In genomic region chr9:113219186-113219936, GRCh38 we compare ENCODE assay signal across 8 cellular contexts. TPM values are rescaled to one million over a fixed set of nuclear protein-coding genes. Genes with fewer than 3 reads are reported as not detected.
DNase-seq lines count a peak whose midpoint lies in the region; ATAC-seq and TF ChIP-seq lines count a peak whose summit lies in the region.

No MANE protein-coding gene starts in this region.

- WGBS in spleen, 5 donors, result 25 to 43% (median 32%) methylated on average over 3 of the region's 3 CpGs
- 46 to 66% methylated on average over 3 of the region's 3 CpGs for WGBS in testis, 2 donors

- H2AFZ ChIP-seq in KMS-11 (ENCODE audit: low read depth), result no peak overlapping the region

- no peaks in the 10 kb centered on the region for H3K27me3 ChIP-seq in KMS-11 (ENCODE audit: insufficient read depth, low read depth)
- no peaks in the 10 kb centered on the region for H3K27me3 ChIP-seq in spleen (replicated peaks in 1 of 7)
- no peaks in the 10 kb centered on the region for H3K27me3 ChIP-seq in testis

- TF ChIP-seq CTCF in GM12864 (IDR thresholded peaks at IDR 0.05; ENCODE audit: low read depth, low read length, missing control alignments), result no peak
- no peak for TF ChIP-seq CTCF in KMS-11 (conservative IDR thresholded peaks at IDR 0.05; ENCODE audit: low read depth, low read length)
- no peak for TF ChIP-seq CTCF in coronary artery (IDR thresholded peaks at IDR 0.05)
- TF ChIP-seq CTCF in spleen (IDR thresholded peaks at IDR 0.05 in 8 of 11, conservative IDR thresholded peaks at IDR 0.05 in 3 of 11), result no peak
- no peak for TF ChIP-seq CTCF in testis (IDR thresholded peaks at IDR 0.05)

- H3K4me1 ChIP-seq in KMS-11 (ENCODE audit: low read depth, poor library complexity, severe bottlenecking), result peaks cover 34% of the 10 kb centered on the region
- H3K4me1 ChIP-seq in spleen, result peaks cover 20 to 93% (median 64%) of the 10 kb centered on the region in 6 donors
- peaks cover 12% of the 10 kb centered on the region for H3K4me1 ChIP-seq in testis

- no peaks in the 10 kb centered on the region for H3K36me3 ChIP-seq in KMS-11 (ENCODE audit: insufficient read depth)
- H3K36me3 ChIP-seq in spleen, result peaks cover 0 to 14% (median 0%) of the 10 kb centered on the region in 6 donors
- no peaks in the 10 kb centered on the region for H3K36me3 ChIP-seq in testis (ENCODE audit: low read depth, missing control alignments)

- TF ChIP-seq POLR2A in spleen (IDR thresholded peaks at IDR 0.05), result no peak
- no peak for TF ChIP-seq POLR2A in testis (IDR thresholded peaks at IDR 0.05)

- intact Hi-C loops in spleen (cut with DNase I; ENCODE audit: low total_unique reads), result no loop called here
- intact Hi-C loops in testis (cut with DNase I; ENCODE audit: low total_unique reads), result no loop called here

- H3K4me2 ChIP-seq in KMS-11, result peak overlapping the region; percentile 87

- H3K4me3 ChIP-seq in GM12864 (ENCODE audit: low read depth, low read length) (peak overlapping the region; percentile 49), KMS-11 (IDR thresholded peaks at IDR 0.05; ENCODE audit: insufficient read depth, low read depth, low read length) (no peak overlapping the region), coronary artery (peak overlapping the region; percentile 86), spleen (peak overlapping the region in 7 of 8 donors; percentile 63 to 94 (median 84)), testis (no peak overlapping the region)

- ATAC-seq in GM21529 (IDR thresholded peaks at IDR 0.05; ENCODE audit: unreplicated experiment) (peak; percentile 43), GM19023 (IDR thresholded peaks at IDR 0.05; ENCODE audit: unreplicated experiment) (no peak)

- DNase-seq in GM12864 (ENCODE audit: low read depth) (peak; percentile 48), coronary artery (ENCODE audit: low spot score) (no peak), spleen (no peak), testis (no peak), NCI-H1436 treated with DMSO at 0.1 percent for 48 hours (lab: John Stamatoyannopoulos, UW) (no peak)

- H3K27ac ChIP-seq in KMS-11, result peak overlapping the region; percentile 15; the same call in 1 of the 2 replicates
- H3K27ac ChIP-seq in coronary artery, result peak overlapping the region in 1 of 2 donors; percentile 59
- peak overlapping the region; percentile 55 to 95 (median 89) for H3K27ac ChIP-seq in spleen
- H3K27ac ChIP-seq in testis, result no peak overlapping the region

- no peaks in the 10 kb centered on the region for H3K9me3 ChIP-seq in spleen
- no peaks in the 10 kb centered on the region for H3K9me3 ChIP-seq in testis

- no peak overlapping the region for H3K9ac ChIP-seq in KMS-11

- H4K20me1 ChIP-seq in KMS-11 (ENCODE audit: insufficient read depth), result no peaks in the 10 kb centered on the region

- peaks cover 40% of the 10 kb centered on the region for H3K79me2 ChIP-seq in KMS-11 (ENCODE audit: insufficient read depth, low read depth)

RNA-seq across cellular contexts. Expression of gene FKBP15, which starts 1.7 kb away (rescaled TPM):
- total RNA-seq in spleen (10 to 100 TPM; 50.7 to 68.0 (median 60.0) TPM), testis (10 to 100 TPM; 23.1 to 23.5 TPM)
- polyA plus RNA-seq in spleen (10 to 100 TPM; 11.5 to 18.4 (median 12.4) TPM), testis (ENCODE audit: insufficient read depth, low read depth, low replicate concordance) (14.7 TPM)

RNA-seq across cellular contexts. Expression of gene SLC31A1, which starts 2.0 kb away (rescaled TPM):
- total RNA-seq in spleen (10 to 100 TPM; 17.7 to 22.7 (median 19.2) TPM), testis (10 to 100 TPM; 12.3 to 21.9 TPM)
- polyA plus RNA-seq in spleen (1 to 10 TPM; 3.0 to 5.5 (median 3.3) TPM), testis (ENCODE audit: insufficient read depth, low read depth, low replicate concordance) (15.3 TPM)

RNA-seq across cellular contexts. Expression of gene CDC26, which starts 56.0 kb away (rescaled TPM):
- total RNA-seq in spleen (10 to 100 TPM; 20.6 to 31.3 (median 27.1) TPM), testis (10 to 100 TPM; 17.9 to 19.8 TPM)
- polyA plus RNA-seq in spleen (10 to 100 TPM; 41.5 to 42.9 (median 41.8) TPM), testis (ENCODE audit: insufficient read depth, low read depth, low replicate concordance) (27.5 TPM)

RNA-seq across cellular contexts. Expression of gene PRPF4, which starts 56.1 kb away (rescaled TPM):
- total RNA-seq in spleen (10 to 100 TPM; 13.5 to 20.2 (median 17.5) TPM), testis (10 to 100 TPM; 29.9 to 30.3 TPM)
- polyA plus RNA-seq in spleen (10 to 100 TPM in 2 of 3 donors, 1 to 10 TPM in 1; 7.7 to 12.4 (median 10.5) TPM), testis (ENCODE audit: insufficient read depth, low read depth, low replicate concordance) (27.3 TPM)

Comparison
In these comparisons a context has a peak if more than half of its experiments do, and no peak if none do; other contexts are left out.
1. H3K4me3 ChIP-seq: peak in GM12864 (single experiment), coronary artery (single experiment) and spleen (7 of 8); none in KMS-11 (single experiment) and testis (0 of 2).
2. H3K27ac ChIP-seq: peak in KMS-11 (single experiment) and spleen (8 of 8); none in testis (0 of 2).